In the genomic region with DNA sequence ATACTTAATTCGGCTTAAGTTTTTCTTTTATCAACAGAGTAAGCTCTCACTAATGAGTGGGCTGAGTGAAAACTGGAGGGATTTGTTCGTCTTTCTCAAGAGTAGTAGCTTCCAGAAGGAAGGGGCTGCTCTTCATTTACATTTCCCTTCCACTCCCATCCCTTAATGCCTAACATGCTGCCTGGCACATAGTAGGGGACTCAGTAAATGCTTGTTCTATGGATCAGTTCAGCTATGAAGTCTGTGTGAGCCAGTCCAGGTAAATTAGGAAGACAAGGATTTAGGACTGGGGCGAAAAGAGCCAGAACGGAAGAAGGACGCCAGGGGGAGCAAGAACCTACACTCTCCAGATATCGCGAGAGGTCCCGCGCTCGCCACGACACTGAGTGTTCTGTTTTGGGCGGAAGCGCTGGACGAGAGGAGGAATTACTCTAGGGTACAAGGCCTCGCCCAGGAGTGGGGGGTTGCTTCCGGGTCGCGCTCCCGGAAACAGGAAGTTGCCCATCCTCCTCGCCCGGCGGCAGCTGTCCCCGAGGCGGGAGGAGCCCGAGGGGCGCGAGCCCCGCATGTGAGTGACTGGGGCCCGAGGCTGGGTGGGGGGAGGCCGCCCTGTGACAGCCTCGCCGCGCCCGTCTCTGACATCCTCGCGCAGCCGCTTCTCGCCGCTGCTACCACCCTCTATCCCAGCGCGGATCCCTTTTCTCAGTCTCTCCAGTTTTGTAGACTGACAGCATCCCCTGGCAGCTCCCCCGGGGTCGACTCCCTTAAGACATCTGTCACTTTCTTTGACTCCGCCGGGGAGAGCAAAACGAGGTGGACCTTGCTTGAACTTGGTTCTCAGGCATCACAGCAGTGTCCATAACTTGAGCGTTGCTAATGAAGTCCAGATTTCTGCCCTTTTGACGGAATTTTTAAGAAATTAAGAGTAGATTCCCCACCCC, we compare ENCODE assay signal across 8 cellular contexts. TPM values are rescaled to one million over a fixed set of nuclear protein-coding genes. Genes with fewer than 3 reads are reported as not detected.
DNase-seq lines count a peak whose midpoint lies in the region; FAIRE-seq and TF ChIP-seq lines count a peak whose summit lies in the region.

A gene with protein sequence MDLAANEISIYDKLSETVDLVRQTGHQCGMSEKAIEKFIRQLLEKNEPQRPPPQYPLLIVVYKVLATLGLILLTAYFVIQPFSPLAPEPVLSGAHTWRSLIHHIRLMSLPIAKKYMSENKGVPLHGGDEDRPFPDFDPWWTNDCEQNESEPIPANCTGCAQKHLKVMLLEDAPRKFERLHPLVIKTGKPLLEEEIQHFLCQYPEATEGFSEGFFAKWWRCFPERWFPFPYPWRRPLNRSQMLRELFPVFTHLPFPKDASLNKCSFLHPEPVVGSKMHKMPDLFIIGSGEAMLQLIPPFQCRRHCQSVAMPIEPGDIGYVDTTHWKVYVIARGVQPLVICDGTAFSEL (plus strand): TSS at position 492 of the 941 bp plus-strand sequence. CDS start 13,493 bp downstream, outside the sequence.

- peaks cover 33% of the 10 kb centered on the region for H3K4me1 Mint-ChIP-seq in HFFc6 (ENCODE audit: low read depth)
- H3K4me1 Mint-ChIP-seq in activated naive CD4-positive, alpha-beta T cell treated with anti-CD3 and anti-CD28 coated beads for 36 hours (ENCODE audit: low read depth) = peaks cover 33% of the 10 kb centered on the region

- no peaks in the 10 kb centered on the region; the same call in 1 of the 2 replicates for H3K27me3 Mint-ChIP-seq in HFFc6 (ENCODE audit: insufficient read depth)
- no peaks in the 10 kb centered on the region for H3K27me3 Mint-ChIP-seq in activated naive CD4-positive, alpha-beta T cell treated with anti-CD3 and anti-CD28 coated beads for 36 hours (ENCODE audit: low read depth)

- DNase-seq in GM10248 (ENCODE audit: extremely low spot score) (peak; percentile 94), HFFc6 (peak; percentile 95), NAMALWA (ENCODE audit: low spot score) (peak; percentile 99), SK-N-DZ (ENCODE audit: low spot score) (peak; percentile 99), frontal cortex (ENCODE audit: low spot score in 2 of 2) (peak; percentile 87 to 91), substantia nigra (lab: John Stamatoyannopoulos, UW) (peak; percentile 80 to 99 (median 97))
- DNase-seq in activated naive CD4-positive, alpha-beta T cell treated with anti-CD3 and anti-CD28 coated beads for 36 hours = peak; percentile 99

- H3K4me1 ChIP-seq in neutrophil (ENCODE audit: control insufficient read depth in 1 of 2, insufficient read depth in 1 of 2, low read depth in 1 of 2, low read length in 1 of 2) = peaks cover 15 to 17% of the 10 kb centered on the region in 2 experiments

- peak; percentile 43 for FAIRE-seq in frontal cortex (lab: Jason Lieb, UNC)

- H3K9me3 Mint-ChIP-seq in HFFc6 = no peaks in the 10 kb centered on the region
- H3K9me3 Mint-ChIP-seq in activated naive CD4-positive, alpha-beta T cell treated with anti-CD3 and anti-CD28 coated beads for 36 hours = no peaks in the 10 kb centered on the region

- CTCF ChIA-PET in GM10248 (lab: Yijun Ruan, JAX) = interaction anchor here (0.6 to 3.5 kb wide), 40 partner anchors 9 to 334 kb away, joined by 3 to 88 read pairs (median 4); a partner anchor contains a TSS
- CTCF ChIA-PET in activated naive CD4-positive, alpha-beta T cell treated with anti-CD3 and anti-CD28 coated beads for 36 hours (lab: Charles Lee) = interaction anchor here (0.6 to 7.4 kb wide), 22 partner anchors 8 to 326 kb away, joined by 3 to 82 read pairs (median 6); a partner anchor contains a TSS

- H3K27me3 ChIP-seq in neutrophil = no peaks in the 10 kb centered on the region

- peak; percentile 68 for TF ChIP-seq CTCF in GM10248 (IDR thresholded peaks at IDR 0.05; ENCODE audit: control extremely low read depth, extremely low read depth, low read depth, missing control alignments)
- peak; percentile 91 for TF ChIP-seq CTCF in HFFc6 (IDR thresholded peaks at IDR 0.05)
- TF ChIP-seq CTCF in neutrophil (IDR thresholded peaks at IDR 0.05) = peak; percentile 92

- peak within 1 kb of the TSS; percentile 98 for H3K4me3 Mint-ChIP-seq in HFFc6
- H3K4me3 Mint-ChIP-seq in activated naive CD4-positive, alpha-beta T cell treated with anti-CD3 and anti-CD28 coated beads for 36 hours = peak within 1 kb of the TSS; percentile 87

- H3K36me3 ChIP-seq in neutrophil = no peaks in the 10 kb centered on the region

- intact Hi-C loops in activated naive CD4-positive, alpha-beta T cell treated with anti-CD3 and anti-CD28 coated beads for 36 hours (cut with micrococcal nuclease) = loop anchor here (1.0 to 5.0 kb wide), 8 partner anchors 10 to 372 kb away; a partner anchor contains a TSS

- H3K27ac ChIP-seq in neutrophil (peak within 1 kb of the TSS; percentile 90), substantia nigra (ENCODE audit: low read depth, low read length, poor library complexity, severe bottlenecking) (peak within 1 kb of the TSS; percentile 93)

- no peaks in the 10 kb centered on the region; the same call in 1 of the 2 replicates for H3K36me3 Mint-ChIP-seq in HFFc6 (ENCODE audit: low read depth)
- H3K36me3 Mint-ChIP-seq in activated naive CD4-positive, alpha-beta T cell treated with anti-CD3 and anti-CD28 coated beads for 36 hours (ENCODE audit: low read depth) = no peaks in the 10 kb centered on the region

- peak within 1 kb of the TSS; percentile 81 to 83 for H3K4me3 ChIP-seq in neutrophil (ENCODE audit: low read depth in 1 of 2, low read length in 1 of 2)

- POLR2A ChIA-PET in GM10248 (lab: Yijun Ruan, JAX) = interaction anchor here (0.6 to 1.3 kb wide), 2 partner anchors 11 to 270 kb away, joined by 3 to 5 read pairs; a partner anchor contains a TSS

- H3K9me3 ChIP-seq in neutrophil = no peaks in the 10 kb centered on the region

- peak within 1 kb of the TSS; percentile 95 for H3K27ac Mint-ChIP-seq in HFFc6
- H3K27ac Mint-ChIP-seq in activated naive CD4-positive, alpha-beta T cell treated with anti-CD3 and anti-CD28 coated beads for 36 hours = peak within 1 kb of the TSS; percentile 92

RNA-seq across cellular contexts. Expression of the gene that starts here (rescaled TPM):
- 10 to 100 TPM; 71.3 to 89.2 (median 80.8) TPM for total RNA-seq in HFFc6 (2021; fragmentation: NEBNext Ultra II Directional; extraction: Animal tissue kit (Norgen Biotek cat#: 25700))
- 23.4 and 37.6 TPM in 2 replicates for polyA plus RNA-seq in SK-N-DZ (2014; cell fraction: cytosol; rRNA removed)
- polyA plus RNA-seq in SK-N-DZ (2014; cell fraction: nucleus; rRNA removed) = 15.3 and 17.5 TPM in 2 replicates
- total RNA-seq in activated naive CD4-positive, alpha-beta T cell treated with anti-CD3 and anti-CD28 coated beads for 36 hours = 10 to 100 TPM; 24.2 to 24.5 TPM
- total RNA-seq in frontal cortex = 28.9 TPM

Comparison
In these comparisons a context has a peak if more than half of its experiments do, and no peak if none do; other contexts are left out.
1. Peak in every context shown above with its lines: DNase-seq, H3K4me3 ChIP-seq and H3K27ac ChIP-seq.